2 cellular contexts compared by ENCODE assay signal in genomic region chr2:85421706-85422457, GRCh38.
A peak's percentile ranks its signal among the peaks of the same experiment; 100 is the strongest.
TF ChIP-seq lines count a peak whose summit lies in the region.

No MANE protein-coding gene starts in this region.

TF ChIP-seq in HepG2, 621 proteins besides CTCF, POLR2A, EP300 and RAD21 (continues in another document):
- 0 out of 2 replicates have a peak, but pooled peaks have one; percentile 20 for TF ChIP-seq SP140L (CRISPR knock-in tag; IDR thresholded peaks at IDR 0.05; ENCODE audit: borderline replicate concordance)
- TF ChIP-seq SALL2 (CRISPR knock-in tag; IDR thresholded peaks at IDR 0.05): no peak
- TF ChIP-seq MIER3 (CRISPR knock-in tag; IDR thresholded peaks at IDR 0.05; ENCODE audit: borderline replicate concordance): 0 out of 2 replicates have a peak, but pooled peaks have one; percentile 5
- 0 out of 2 replicates have a peak, but pooled peaks have one; percentile 6 for TF ChIP-seq HNF1A (IDR thresholded peaks at IDR 0.05; ENCODE audit: low read depth)
- no peak; the same call in 1 of the 2 replicates for TF ChIP-seq HNF1A (CRISPR knock-in tag; IDR thresholded peaks at IDR 0.05; ENCODE audit: borderline replicate concordance)
- peak; percentile 4 for TF ChIP-seq ZEB1 (IDR thresholded peaks at IDR 0.05; ENCODE audit: insufficient replicate concordance, low read depth)
- TF ChIP-seq ZNF317 (CRISPR knock-in tag; IDR thresholded peaks at IDR 0.05): no peak
- TF ChIP-seq, protein P1, sequence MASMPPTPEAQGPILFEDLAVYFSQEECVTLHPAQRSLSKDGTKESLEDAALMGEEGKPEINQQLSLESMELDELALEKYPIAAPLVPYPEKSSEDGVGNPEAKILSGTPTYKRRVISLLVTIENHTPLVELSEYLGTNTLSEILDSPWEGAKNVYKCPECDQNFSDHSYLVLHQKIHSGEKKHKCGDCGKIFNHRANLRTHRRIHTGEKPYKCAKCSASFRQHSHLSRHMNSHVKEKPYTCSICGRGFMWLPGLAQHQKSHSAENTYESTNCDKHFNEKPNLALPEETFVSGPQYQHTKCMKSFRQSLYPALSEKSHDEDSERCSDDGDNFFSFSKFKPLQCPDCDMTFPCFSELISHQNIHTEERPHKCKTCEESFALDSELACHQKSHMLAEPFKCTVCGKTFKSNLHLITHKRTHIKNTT (CRISPR knock-in tag; IDR thresholded peaks at IDR 0.05): no peak
- TF ChIP-seq PTBP1 (IDR thresholded peaks at IDR 0.05; ENCODE audit: low read depth, low read length, poor library complexity, severe bottlenecking): no peak
- TF ChIP-seq PPARG (CRISPR knock-in tag; conservative IDR thresholded peaks at IDR 0.05): no peak
- no peak for TF ChIP-seq ZNF180 (CRISPR knock-in tag; IDR thresholded peaks at IDR 0.05; ENCODE audit: borderline replicate concordance, low read depth)
- TF ChIP-seq ZNF703 (CRISPR knock-in tag; IDR thresholded peaks at IDR 0.05; ENCODE audit: borderline replicate concordance): peak; percentile 80
- TF ChIP-seq YY1 (IDR thresholded peaks at IDR 0.05; ENCODE audit: insufficient read depth, insufficient replicate concordance, low read depth, low read length): peak; percentile 3
- TF ChIP-seq RFX5 (IDR thresholded peaks at IDR 0.05; ENCODE audit: low read depth, low read length): no peak
- TF ChIP-seq MNT (IDR thresholded peaks at IDR 0.05): no peak
- TF ChIP-seq MTA1 (CRISPR knock-in tag; IDR thresholded peaks at IDR 0.05; ENCODE audit: borderline replicate concordance): peak; percentile 3; the same call in 1 of the 2 replicates
- TF ChIP-seq SPEN (CRISPR knock-in tag; IDR thresholded peaks at IDR 0.05; ENCODE audit: low read depth): peak; percentile 60; the same call in 1 of the 2 replicates
- TF ChIP-seq ARID2 (CRISPR knock-in tag; IDR thresholded peaks at IDR 0.05; ENCODE audit: borderline replicate concordance): peak; percentile 57; the same call in 1 of the 2 replicates
- peak; percentile 45; the same call in 1 of the 2 replicates for TF ChIP-seq ZBTB7A (CRISPR knock-in tag; IDR thresholded peaks at IDR 0.05)
- 0 out of 2 replicates have a peak, but pooled peaks have one; percentile 5 for TF ChIP-seq KLF12 (CRISPR knock-in tag; IDR thresholded peaks at IDR 0.05; ENCODE audit: borderline replicate concordance)

TF ChIP-seq in SK-N-SH, 30 proteins besides CTCF, POLR2A, EP300 and RAD21:
- TF ChIP-seq GABPA (IDR thresholded peaks at IDR 0.05; ENCODE audit: low read depth): no peak
- TF ChIP-seq RFX5 (IDR thresholded peaks at IDR 0.05; ENCODE audit: low read length): no peak
- no peak for TF ChIP-seq REST (IDR thresholded peaks at IDR 0.05; ENCODE audit: low read depth, low read length)
- TF ChIP-seq MXI1 (IDR thresholded peaks at IDR 0.05; ENCODE audit: low read depth, low read length): no peak
- TF ChIP-seq, protein P2, sequence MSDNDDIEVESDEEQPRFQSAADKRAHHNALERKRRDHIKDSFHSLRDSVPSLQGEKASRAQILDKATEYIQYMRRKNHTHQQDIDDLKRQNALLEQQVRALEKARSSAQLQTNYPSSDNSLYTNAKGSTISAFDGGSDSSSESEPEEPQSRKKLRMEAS (IDR thresholded peaks at IDR 0.05; ENCODE audit: low read depth): no peak
- TF ChIP-seq ZBTB33 (IDR thresholded peaks at IDR 0.05; ENCODE audit: borderline replicate concordance, low read depth): no peak
- TF ChIP-seq ELF1 (IDR thresholded peaks at IDR 0.05): no peak
- TF ChIP-seq RCOR1 (IDR thresholded peaks at IDR 0.05; ENCODE audit: low read length): no peak
- TF ChIP-seq, protein P3, sequence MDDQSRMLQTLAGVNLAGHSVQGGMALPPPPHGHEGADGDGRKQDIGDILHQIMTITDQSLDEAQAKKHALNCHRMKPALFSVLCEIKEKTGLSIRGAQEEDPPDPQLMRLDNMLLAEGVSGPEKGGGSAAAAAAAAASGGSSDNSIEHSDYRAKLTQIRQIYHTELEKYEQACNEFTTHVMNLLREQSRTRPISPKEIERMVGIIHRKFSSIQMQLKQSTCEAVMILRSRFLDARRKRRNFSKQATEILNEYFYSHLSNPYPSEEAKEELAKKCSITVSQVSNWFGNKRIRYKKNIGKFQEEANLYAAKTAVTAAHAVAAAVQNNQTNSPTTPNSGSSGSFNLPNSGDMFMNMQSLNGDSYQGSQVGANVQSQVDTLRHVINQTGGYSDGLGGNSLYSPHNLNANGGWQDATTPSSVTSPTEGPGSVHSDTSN (IDR thresholded peaks at IDR 0.05): no peak
- TF ChIP-seq SMC3 (IDR thresholded peaks at IDR 0.05; ENCODE audit: low read depth, low read length): no peak
- TF ChIP-seq MEF2A (IDR thresholded peaks at IDR 0.05; ENCODE audit: borderline replicate concordance, low read depth): no peak
- TF ChIP-seq TAF1 (IDR thresholded peaks at IDR 0.05; ENCODE audit: borderline replicate concordance, low read depth, low read length): no peak
- no peak for TF ChIP-seq USF1 (IDR thresholded peaks at IDR 0.05; ENCODE audit: borderline replicate concordance, low read depth)
- no peak for TF ChIP-seq FOXJ3 (CRISPR knock-in tag; IDR thresholded peaks at IDR 0.05)
- TF ChIP-seq SIN3A (IDR thresholded peaks at IDR 0.05; ENCODE audit: borderline replicate concordance, low read depth, low read length): no peak
- TF ChIP-seq NFIC (IDR thresholded peaks at IDR 0.05; ENCODE audit: borderline replicate concordance): no peak
- no peak for TF ChIP-seq GATA2 (CRISPR knock-in tag; IDR thresholded peaks at IDR 0.05)
- TF ChIP-seq FOSL2 (IDR thresholded peaks at IDR 0.05; ENCODE audit: borderline replicate concordance, low read depth): no peak
- TF ChIP-seq NRF1 (IDR thresholded peaks at IDR 0.05; ENCODE audit: low read depth, low read length): no peak
